Comparison of ENCODE assay signal across 8 cellular contexts in genomic region chr1:88683516-88683847, GRCh38. TPM values are rescaled to one million over a fixed set of nuclear protein-coding genes. Genes with fewer than 3 reads are reported as not detected.
A peak's percentile ranks its signal among the peaks of the same experiment; 100 is the strongest.
DNase-seq lines count a peak whose midpoint lies in the region; ATAC-seq and TF ChIP-seq lines count a peak whose summit lies in the region.

No MANE protein-coding gene starts in this region.

- intact Hi-C loops in body of pancreas (cut with DNase I) = no loop called here

- ATAC-seq in GM19328 (IDR thresholded peaks at IDR 0.05; ENCODE audit: unreplicated experiment) (peak; percentile 20), HG03469 (IDR thresholded peaks at IDR 0.05; ENCODE audit: unreplicated experiment) (peak; percentile 3), body of pancreas (peak; percentile 11)

- H3K9me3 ChIP-seq in AG04450 (ENCODE audit: control insufficient read depth, insufficient read depth, low read length) = no peaks in the 10 kb centered on the region; the same call in 1 of the 2 replicates
- H3K9me3 ChIP-seq in body of pancreas = no peaks in the 10 kb centered on the region

- CTCF ChIA-PET in AG04450 (lab: Charles Lee) = interaction anchor here (0.6 to 3.1 kb wide), 9 partner anchors 13 to 1979 kb away, joined by 3 to 13 read pairs (median 4); partner anchors contain the start of gene SH3GLB1

- peak overlapping the region; percentile 74 for H3K4me3 ChIP-seq in AG04450 (ENCODE audit: low read depth, low read length)
- peak overlapping the region; percentile 3 to 53 for H3K4me3 ChIP-seq in body of pancreas

- H3K27ac ChIP-seq in AG04450 (ENCODE audit: low read depth, low read length) (peak overlapping the region; percentile 88), body of pancreas (peak overlapping the region; percentile 75 to 96 (median 92)), layer of hippocampus (ENCODE audit: low read depth, low read length) (peak overlapping the region; percentile 82)

- no peaks in the 10 kb centered on the region for H3K36me3 ChIP-seq in body of pancreas (replicated peaks in 1 of 2; ENCODE audit: insufficient read depth in 1 of 2, low read depth in 2 of 2)

- H3K4me1 ChIP-seq in body of pancreas = peaks cover 27% of the 10 kb centered on the region

- TF ChIP-seq POLR2A in body of pancreas (IDR thresholded peaks at IDR 0.05) = no peak

- WGBS in body of pancreas, 2 donors = 0 to 1% methylated on average over 8 of the region's 8 CpGs

- H3K27me3 ChIP-seq in AG04450 (ENCODE audit: control insufficient read depth, insufficient read depth, low read length) (no peaks in the 10 kb centered on the region), body of pancreas (no peaks in the 10 kb centered on the region), layer of hippocampus (ENCODE audit: control insufficient read depth, insufficient read depth, low read length) (no peaks in the 10 kb centered on the region)

- no peak for DNase-seq in AG04450 (ENCODE audit: low read depth, low spot score)
- DNase-seq in T-helper 9 cell = peak; percentile 32
- peak; percentile 31 to 59 (median 58) for DNase-seq in body of pancreas
- peak in 2 of 3 donors; percentile 2 to 28 for DNase-seq in stimulated activated CD4-positive, alpha-beta T cell treated with anti-CD3 and anti-CD28 coated beads, TNF-alpha, amount 100 ng/mL, for 1 hour (ENCODE audit: low read depth in 3 of 3, low spot score in 1 of 3)
- no peak for DNase-seq in H4 (ENCODE audit: low spot score)

- POLR2A ChIA-PET in AG04450 (lab: Yijun Ruan, JAX) = interaction anchor here (0.7 to 1.3 kb wide), 5 partner anchors 8 to 51 kb away, joined by 5 to 10 read pairs (median 7); no protein-coding TSS in a partner anchor

- no peak for TF ChIP-seq CTCF in AG04450 (IDR thresholded peaks at IDR 0.05; ENCODE audit: low read depth, low read length)
- no peak for TF ChIP-seq CTCF in body of pancreas (IDR thresholded peaks at IDR 0.05)

RNA-seq across cellular contexts. Expression of gene PKN2, which starts 0.6 kb away (rescaled TPM):
- polyA plus RNA-seq in AG04450 (2011; rRNA removed) = 23.1 and 35.9 TPM in 2 replicates
- 22.3 and 40.0 TPM in 2 replicates for polyA minus RNA-seq in AG04450 (2011; rRNA and poly(A)+ RNA removed)
- total RNA-seq in body of pancreas = 10 to 100 TPM; 19.8 to 22.1 TPM
- 7.7 and 14.8 TPM in 2 replicates for total RNA-seq in H4 (2014; rRNA removed; shearing (Covaris generic))

Comparison
In these comparisons a context has a peak if more than half of its experiments do, and no peak if none do; other contexts are left out.
1. DNase-seq: peak in T-helper 9 cell (single experiment), body of pancreas (4 of 4) and stimulated activated CD4-positive, alpha-beta T cell treated with anti-CD3 and anti-CD28 coated beads, TNF-alpha, amount 100 ng/mL, for 1 hour (2 of 3); none in AG04450 (single experiment) and H4 (single experiment).
2. Peak in every context shown above with its lines, with median percentiles within 50 percentile points of each other: H3K27ac ChIP-seq and ATAC-seq.